ENCODE assay signal across 1 cellular context in the genomic region with DNA sequence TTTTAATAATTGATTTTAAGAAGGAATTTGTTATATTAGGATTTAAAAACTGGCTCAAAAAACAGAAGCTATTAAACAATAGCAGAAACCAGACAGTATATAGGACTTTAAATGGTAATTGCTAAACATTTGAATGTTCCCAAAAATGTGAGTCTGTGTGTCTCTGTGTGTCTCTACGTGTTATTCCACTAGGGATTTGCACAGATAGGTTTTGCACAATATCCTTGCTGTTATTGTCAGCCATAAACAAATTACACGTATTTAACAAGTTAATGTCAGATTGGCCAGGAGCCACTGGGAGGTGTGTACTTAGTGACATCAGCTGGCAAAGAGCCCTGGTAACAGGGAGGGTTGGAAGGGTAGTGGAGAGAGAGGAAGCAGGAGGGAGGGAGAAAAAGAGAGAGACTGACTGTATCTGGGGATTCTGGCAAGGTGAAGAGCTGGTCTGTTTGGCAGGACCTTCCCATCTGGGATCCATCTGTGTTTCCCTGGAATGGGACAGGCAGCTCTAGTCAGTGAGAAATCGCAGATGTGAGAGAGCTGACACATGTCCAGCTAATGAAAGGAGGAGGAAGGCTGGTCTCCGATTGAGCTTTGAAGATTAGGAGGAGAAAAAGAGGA.
TF ChIP-seq lines count a peak whose summit lies in the region.

No MANE protein-coding gene starts in this region.

TF ChIP-seq in HEK293, 187 proteins besides CTCF, POLR2A, EP300 and RAD21 (continued from another document and continues in another):
- TF ChIP-seq, protein P1, sequence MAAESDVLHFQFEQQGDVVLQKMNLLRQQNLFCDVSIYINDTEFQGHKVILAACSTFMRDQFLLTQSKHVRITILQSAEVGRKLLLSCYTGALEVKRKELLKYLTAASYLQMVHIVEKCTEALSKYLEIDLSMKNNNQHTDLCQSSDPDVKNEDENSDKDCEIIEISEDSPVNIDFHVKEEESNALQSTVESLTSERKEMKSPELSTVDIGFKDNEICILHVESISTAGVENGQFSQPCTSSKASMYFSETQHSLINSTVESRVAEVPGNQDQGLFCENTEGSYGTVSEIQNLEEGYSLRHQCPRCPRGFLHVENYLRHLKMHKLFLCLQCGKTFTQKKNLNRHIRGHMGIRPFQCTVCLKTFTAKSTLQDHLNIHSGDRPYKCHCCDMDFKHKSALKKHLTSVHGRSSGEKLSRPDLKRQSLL (tag by site-specific recombination; IDR thresholded peaks at IDR 0.05) = no peak
- TF ChIP-seq ZXDB (tag by site-specific recombination; IDR thresholded peaks at IDR 0.05) (peak; percentile 74), ZNF221 (tag by site-specific recombination; IDR thresholded peaks at IDR 0.05; ENCODE audit: borderline replicate concordance) (no peak), ZNF558 (tag by site-specific recombination; IDR thresholded peaks at IDR 0.05) (peak; percentile 60), ZNF76 (tag by site-specific recombination; IDR thresholded peaks at IDR 0.05; ENCODE audit: borderline replicate concordance, low read depth) (peak; percentile 16; the same call in 1 of the 2 replicates), GLIS1 (tag by site-specific recombination; IDR thresholded peaks at IDR 0.05) (peak; percentile 59), ZNF266 (tag by site-specific recombination; IDR thresholded peaks at IDR 0.05; ENCODE audit: low read depth) (no peak), ZFP69B (tag by site-specific recombination; IDR thresholded peaks at IDR 0.05) (peak; percentile 55; the same call in 1 of the 2 replicates), ZNF184 (tag by site-specific recombination; IDR thresholded peaks at IDR 0.05) (peak; percentile 12; the same call in 1 of the 2 replicates), SP2 (tag by site-specific recombination; IDR thresholded peaks at IDR 0.05) (peak; percentile 72), ZNF664 (tag by site-specific recombination; IDR thresholded peaks at IDR 0.05) (no peak), ZNF585B (tag by site-specific recombination; IDR thresholded peaks at IDR 0.05) (no peak), ZSCAN23 (tag by site-specific recombination; IDR thresholded peaks at IDR 0.05) (no peak), ZNF660 (tag by site-specific recombination; IDR thresholded peaks at IDR 0.05) (no peak), ZNF777 (tag by site-specific recombination; IDR thresholded peaks at IDR 0.05; ENCODE audit: borderline replicate concordance) (no peak), ZNF37A (tag by site-specific recombination; IDR thresholded peaks at IDR 0.05) (no peak), ZNF501 (tag by site-specific recombination; IDR thresholded peaks at IDR 0.05) (no peak), ZNF560 (tag by site-specific recombination; IDR thresholded peaks at IDR 0.05; ENCODE audit: borderline replicate concordance) (no peak), SETDB1 (IDR thresholded peaks at IDR 0.05; ENCODE audit: insufficient read length, low read length) (no peak), ZNF776 (tag by site-specific recombination; IDR thresholded peaks at IDR 0.05; ENCODE audit: borderline replicate concordance) (no peak), ZNF335 (tag by site-specific recombination; conservative IDR thresholded peaks at IDR 0.05) (no peak; the same call in 1 of the 2 replicates), ZNF394 (tag by site-specific recombination; IDR thresholded peaks at IDR 0.05; ENCODE audit: borderline replicate concordance) (no peak), ZNF837 (tag by site-specific recombination; IDR thresholded peaks at IDR 0.05) (no peak), ZNF596 (tag by site-specific recombination; IDR thresholded peaks at IDR 0.05) (peak; percentile 95), KLF1 (tag by site-specific recombination; IDR thresholded peaks at IDR 0.05) (peak; percentile 44), ZNF701 (tag by site-specific recombination; IDR thresholded peaks at IDR 0.05) (no peak), BCL11B (tag by site-specific recombination; IDR thresholded peaks at IDR 0.05; ENCODE audit: low read depth) (no peak), SCRT1 (tag by site-specific recombination; IDR thresholded peaks at IDR 0.05; ENCODE audit: borderline replicate concordance) (no peak), ZNF561 (tag by site-specific recombination; IDR thresholded peaks at IDR 0.05; ENCODE audit: borderline replicate concordance) (peak; percentile 49; the same call in 1 of the 2 replicates), KLF10 (tag by site-specific recombination; IDR thresholded peaks at IDR 0.05) (peak; percentile 96), ZBTB21 (tag by site-specific recombination; IDR thresholded peaks at IDR 0.05) (no peak), HOXA7 (CRISPR knock-in tag; IDR thresholded peaks at IDR 0.05; ENCODE audit: borderline replicate concordance) (no peak), ZNF354C (tag by site-specific recombination; IDR thresholded peaks at IDR 0.05; ENCODE audit: borderline replicate concordance, low read depth) (no peak), ZNF174 (tag by site-specific recombination; IDR thresholded peaks at IDR 0.05) (no peak), RBAK (tag by site-specific recombination; IDR thresholded peaks at IDR 0.05) (no peak), ZNF621 (tag by site-specific recombination; IDR thresholded peaks at IDR 0.05) (no peak)
- TF ChIP-seq, protein P2, sequence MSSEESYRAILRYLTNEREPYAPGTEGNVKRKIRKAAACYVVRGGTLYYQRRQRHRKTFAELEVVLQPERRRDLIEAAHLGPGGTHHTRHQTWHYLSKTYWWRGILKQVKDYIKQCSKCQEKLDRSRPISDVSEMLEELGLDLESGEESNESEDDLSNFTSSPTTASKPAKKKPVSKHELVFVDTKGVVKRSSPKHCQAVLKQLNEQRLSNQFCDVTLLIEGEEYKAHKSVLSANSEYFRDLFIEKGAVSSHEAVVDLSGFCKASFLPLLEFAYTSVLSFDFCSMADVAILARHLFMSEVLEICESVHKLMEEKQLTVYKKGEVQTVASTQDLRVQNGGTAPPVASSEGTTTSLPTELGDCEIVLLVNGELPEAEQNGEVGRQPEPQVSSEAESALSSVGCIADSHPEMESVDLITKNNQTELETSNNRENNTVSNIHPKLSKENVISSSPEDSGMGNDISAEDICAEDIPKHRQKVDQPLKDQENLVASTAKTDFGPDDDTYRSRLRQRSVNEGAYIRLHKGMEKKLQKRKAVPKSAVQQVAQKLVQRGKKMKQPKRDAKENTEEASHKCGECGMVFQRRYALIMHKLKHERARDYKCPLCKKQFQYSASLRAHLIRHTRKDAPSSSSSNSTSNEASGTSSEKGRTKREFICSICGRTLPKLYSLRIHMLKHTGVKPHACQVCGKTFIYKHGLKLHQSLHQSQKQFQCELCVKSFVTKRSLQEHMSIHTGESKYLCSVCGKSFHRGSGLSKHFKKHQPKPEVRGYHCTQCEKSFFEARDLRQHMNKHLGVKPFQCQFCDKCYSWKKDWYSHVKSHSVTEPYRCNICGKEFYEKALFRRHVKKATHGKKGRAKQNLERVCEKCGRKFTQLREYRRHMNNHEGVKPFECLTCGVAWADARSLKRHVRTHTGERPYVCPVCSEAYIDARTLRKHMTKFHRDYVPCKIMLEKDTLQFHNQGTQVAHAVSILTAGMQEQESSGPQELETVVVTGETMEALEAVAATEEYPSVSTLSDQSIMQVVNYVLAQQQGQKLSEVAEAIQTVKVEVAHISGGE (tag by site-specific recombination; conservative IDR thresholded peaks at IDR 0.05; ENCODE audit: low read depth) = no peak
- TF ChIP-seq, protein P3, sequence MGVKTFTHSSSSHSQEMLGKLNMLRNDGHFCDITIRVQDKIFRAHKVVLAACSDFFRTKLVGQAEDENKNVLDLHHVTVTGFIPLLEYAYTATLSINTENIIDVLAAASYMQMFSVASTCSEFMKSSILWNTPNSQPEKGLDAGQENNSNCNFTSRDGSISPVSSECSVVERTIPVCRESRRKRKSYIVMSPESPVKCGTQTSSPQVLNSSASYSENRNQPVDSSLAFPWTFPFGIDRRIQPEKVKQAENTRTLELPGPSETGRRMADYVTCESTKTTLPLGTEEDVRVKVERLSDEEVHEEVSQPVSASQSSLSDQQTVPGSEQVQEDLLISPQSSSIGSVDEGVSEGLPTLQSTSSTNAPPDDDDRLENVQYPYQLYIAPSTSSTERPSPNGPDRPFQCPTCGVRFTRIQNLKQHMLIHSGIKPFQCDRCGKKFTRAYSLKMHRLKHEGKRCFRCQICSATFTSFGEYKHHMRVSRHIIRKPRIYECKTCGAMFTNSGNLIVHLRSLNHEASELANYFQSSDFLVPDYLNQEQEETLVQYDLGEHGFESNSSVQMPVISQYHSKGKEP (tag by site-specific recombination; IDR thresholded peaks at IDR 0.05) = no peak
- TF ChIP-seq, protein P4, sequence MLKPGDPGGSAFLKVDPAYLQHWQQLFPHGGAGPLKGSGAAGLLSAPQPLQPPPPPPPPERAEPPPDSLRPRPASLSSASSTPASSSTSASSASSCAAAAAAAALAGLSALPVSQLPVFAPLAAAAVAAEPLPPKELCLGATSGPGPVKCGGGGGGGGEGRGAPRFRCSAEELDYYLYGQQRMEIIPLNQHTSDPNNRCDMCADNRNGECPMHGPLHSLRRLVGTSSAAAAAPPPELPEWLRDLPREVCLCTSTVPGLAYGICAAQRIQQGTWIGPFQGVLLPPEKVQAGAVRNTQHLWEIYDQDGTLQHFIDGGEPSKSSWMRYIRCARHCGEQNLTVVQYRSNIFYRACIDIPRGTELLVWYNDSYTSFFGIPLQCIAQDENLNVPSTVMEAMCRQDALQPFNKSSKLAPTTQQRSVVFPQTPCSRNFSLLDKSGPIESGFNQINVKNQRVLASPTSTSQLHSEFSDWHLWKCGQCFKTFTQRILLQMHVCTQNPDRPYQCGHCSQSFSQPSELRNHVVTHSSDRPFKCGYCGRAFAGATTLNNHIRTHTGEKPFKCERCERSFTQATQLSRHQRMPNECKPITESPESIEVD (tag by site-specific recombination; IDR thresholded peaks at IDR 0.05) = peak; percentile 90
- TF ChIP-seq, protein P5, sequence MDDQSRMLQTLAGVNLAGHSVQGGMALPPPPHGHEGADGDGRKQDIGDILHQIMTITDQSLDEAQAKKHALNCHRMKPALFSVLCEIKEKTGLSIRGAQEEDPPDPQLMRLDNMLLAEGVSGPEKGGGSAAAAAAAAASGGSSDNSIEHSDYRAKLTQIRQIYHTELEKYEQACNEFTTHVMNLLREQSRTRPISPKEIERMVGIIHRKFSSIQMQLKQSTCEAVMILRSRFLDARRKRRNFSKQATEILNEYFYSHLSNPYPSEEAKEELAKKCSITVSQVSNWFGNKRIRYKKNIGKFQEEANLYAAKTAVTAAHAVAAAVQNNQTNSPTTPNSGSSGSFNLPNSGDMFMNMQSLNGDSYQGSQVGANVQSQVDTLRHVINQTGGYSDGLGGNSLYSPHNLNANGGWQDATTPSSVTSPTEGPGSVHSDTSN (CRISPR knock-in tag; IDR thresholded peaks at IDR 0.05) = no peak
- TF ChIP-seq, protein P6, sequence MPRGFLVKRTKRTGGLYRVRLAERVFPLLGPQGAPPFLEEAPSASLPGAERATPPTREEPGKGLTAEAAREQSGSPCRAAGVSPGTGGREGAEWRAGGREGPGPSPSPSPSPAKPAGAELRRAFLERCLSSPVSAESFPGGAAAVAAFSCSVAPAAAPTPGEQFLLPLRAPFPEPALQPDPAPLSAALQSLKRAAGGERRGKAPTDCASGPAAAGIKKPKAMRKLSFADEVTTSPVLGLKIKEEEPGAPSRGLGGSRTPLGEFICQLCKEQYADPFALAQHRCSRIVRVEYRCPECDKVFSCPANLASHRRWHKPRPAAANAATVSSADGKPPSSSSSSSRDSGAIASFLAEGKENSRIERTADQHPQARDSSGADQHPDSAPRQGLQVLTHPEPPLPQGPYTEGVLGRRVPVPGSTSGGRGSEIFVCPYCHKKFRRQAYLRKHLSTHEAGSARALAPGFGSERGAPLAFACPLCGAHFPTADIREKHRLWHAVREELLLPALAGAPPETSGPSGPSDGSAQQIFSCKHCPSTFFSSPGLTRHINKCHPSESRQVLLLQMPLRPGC (tag by site-specific recombination; IDR thresholded peaks at IDR 0.05) = peak; percentile 27; the same call in 1 of the 2 replicates
- TF ChIP-seq, protein P7, sequence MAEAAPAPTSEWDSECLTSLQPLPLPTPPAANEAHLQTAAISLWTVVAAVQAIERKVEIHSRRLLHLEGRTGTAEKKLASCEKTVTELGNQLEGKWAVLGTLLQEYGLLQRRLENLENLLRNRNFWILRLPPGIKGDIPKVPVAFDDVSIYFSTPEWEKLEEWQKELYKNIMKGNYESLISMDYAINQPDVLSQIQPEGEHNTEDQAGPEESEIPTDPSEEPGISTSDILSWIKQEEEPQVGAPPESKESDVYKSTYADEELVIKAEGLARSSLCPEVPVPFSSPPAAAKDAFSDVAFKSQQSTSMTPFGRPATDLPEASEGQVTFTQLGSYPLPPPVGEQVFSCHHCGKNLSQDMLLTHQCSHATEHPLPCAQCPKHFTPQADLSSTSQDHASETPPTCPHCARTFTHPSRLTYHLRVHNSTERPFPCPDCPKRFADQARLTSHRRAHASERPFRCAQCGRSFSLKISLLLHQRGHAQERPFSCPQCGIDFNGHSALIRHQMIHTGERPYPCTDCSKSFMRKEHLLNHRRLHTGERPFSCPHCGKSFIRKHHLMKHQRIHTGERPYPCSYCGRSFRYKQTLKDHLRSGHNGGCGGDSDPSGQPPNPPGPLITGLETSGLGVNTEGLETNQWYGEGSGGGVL (tag by site-specific recombination; IDR thresholded peaks at IDR 0.05) = peak; percentile 97
- TF ChIP-seq, protein P8, sequence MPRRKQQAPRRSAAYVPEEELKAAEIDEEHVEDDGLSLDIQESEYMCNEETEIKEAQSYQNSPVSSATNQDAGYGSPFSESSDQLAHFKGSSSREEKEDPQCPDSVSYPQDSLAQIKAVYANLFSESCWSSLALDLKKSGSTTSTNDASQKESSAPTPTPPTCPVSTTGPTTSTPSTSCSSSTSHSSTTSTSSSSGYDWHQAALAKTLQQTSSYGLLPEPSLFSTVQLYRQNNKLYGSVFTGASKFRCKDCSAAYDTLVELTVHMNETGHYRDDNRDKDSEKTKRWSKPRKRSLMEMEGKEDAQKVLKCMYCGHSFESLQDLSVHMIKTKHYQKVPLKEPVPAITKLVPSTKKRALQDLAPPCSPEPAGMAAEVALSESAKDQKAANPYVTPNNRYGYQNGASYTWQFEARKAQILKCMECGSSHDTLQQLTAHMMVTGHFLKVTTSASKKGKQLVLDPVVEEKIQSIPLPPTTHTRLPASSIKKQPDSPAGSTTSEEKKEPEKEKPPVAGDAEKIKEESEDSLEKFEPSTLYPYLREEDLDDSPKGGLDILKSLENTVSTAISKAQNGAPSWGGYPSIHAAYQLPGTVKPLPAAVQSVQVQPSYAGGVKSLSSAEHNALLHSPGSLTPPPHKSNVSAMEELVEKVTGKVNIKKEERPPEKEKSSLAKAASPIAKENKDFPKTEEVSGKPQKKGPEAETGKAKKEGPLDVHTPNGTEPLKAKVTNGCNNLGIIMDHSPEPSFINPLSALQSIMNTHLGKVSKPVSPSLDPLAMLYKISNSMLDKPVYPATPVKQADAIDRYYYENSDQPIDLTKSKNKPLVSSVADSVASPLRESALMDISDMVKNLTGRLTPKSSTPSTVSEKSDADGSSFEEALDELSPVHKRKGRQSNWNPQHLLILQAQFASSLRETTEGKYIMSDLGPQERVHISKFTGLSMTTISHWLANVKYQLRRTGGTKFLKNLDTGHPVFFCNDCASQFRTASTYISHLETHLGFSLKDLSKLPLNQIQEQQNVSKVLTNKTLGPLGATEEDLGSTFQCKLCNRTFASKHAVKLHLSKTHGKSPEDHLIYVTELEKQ (tag by site-specific recombination; IDR thresholded peaks at IDR 0.05; ENCODE audit: borderline replicate concordance) = peak; percentile 79
- TF ChIP-seq, protein P9, sequence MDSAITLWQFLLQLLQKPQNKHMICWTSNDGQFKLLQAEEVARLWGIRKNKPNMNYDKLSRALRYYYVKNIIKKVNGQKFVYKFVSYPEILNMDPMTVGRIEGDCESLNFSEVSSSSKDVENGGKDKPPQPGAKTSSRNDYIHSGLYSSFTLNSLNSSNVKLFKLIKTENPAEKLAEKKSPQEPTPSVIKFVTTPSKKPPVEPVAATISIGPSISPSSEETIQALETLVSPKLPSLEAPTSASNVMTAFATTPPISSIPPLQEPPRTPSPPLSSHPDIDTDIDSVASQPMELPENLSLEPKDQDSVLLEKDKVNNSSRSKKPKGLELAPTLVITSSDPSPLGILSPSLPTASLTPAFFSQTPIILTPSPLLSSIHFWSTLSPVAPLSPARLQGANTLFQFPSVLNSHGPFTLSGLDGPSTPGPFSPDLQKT (IDR thresholded peaks at IDR 0.05; ENCODE audit: borderline replicate concordance, low read depth, low read length) = no peak
